In genomic region chr19:10419646-10420443, GRCh38 we compare ENCODE assay signal across 8 cellular contexts. TPM values are rescaled to one million over a fixed set of nuclear protein-coding genes. Genes with fewer than 3 reads are reported as not detected.
A peak's percentile ranks its signal among the peaks of the same experiment; 100 is the strongest.
DNase-seq lines count a peak whose midpoint lies in the region; ATAC-seq, FAIRE-seq and TF ChIP-seq lines count a peak whose summit lies in the region.

No MANE protein-coding gene starts in this region.

- TF ChIP-seq EP300 in upper lobe of left lung (IDR thresholded peaks at IDR 0.05), result no peak

- peaks cover 0 to 36% (median 27%) of the 10 kb centered on the region in 7 donors for H3K9me3 Mint-ChIP-seq in CD14-positive monocyte

- no peak for ATAC-seq in upper lobe of left lung (ENCODE audit: low FRiP score in 2 of 2)
- ATAC-seq in HG02840 (IDR thresholded peaks at IDR 0.05; ENCODE audit: low FRiP score, unreplicated experiment), result no peak
- no peak for ATAC-seq in mucosa of descending colon

- peaks cover 60 to 86% (median 73%) of the 10 kb centered on the region in 3 donors for H3K27me3 Mint-ChIP-seq in CD14-positive monocyte (ENCODE audit: low read depth in 3 of 3)

- 1 to 7% methylated on average over 13 to 50 of the region's 61 CpGs for WGBS in upper lobe of left lung, 2 donors

- peaks cover 2 to 63% (median 41%) of the 10 kb centered on the region in 4 donors for H3K27me3 ChIP-seq in upper lobe of left lung

- no peaks in the 10 kb centered on the region for H3K36me3 ChIP-seq in upper lobe of left lung
- H3K36me3 ChIP-seq in mucosa of descending colon (ENCODE audit: low read depth), result no peaks in the 10 kb centered on the region

- TF ChIP-seq CTCF in CD14-positive monocyte (IDR thresholded peaks at IDR 0.05) (no peak), upper lobe of left lung (IDR thresholded peaks at IDR 0.05) (no peak), mucosa of descending colon (IDR thresholded peaks at IDR 0.05) (no peak)

- DNase-seq in CD14-positive monocyte (ENCODE audit: low spot score) (no peak), H54 (ENCODE audit: insufficient read length, low spot score) (peak; percentile 94), OCI-M1 (lab: John Stamatoyannopoulos, UW) (peak; percentile 98), amniotic epithelial cell (ENCODE audit: low read depth) (peak; percentile 85), iris pigment epithelial cell (ENCODE audit: low read depth) (peak; percentile 92), upper lobe of left lung (peak in 1 of 2 donors; percentile 82), mucosa of descending colon (no peak)

- H3K9me3 ChIP-seq in upper lobe of left lung, result peaks cover 0 to 3% (median 0%) of the 10 kb centered on the region in 4 donors
- no peaks in the 10 kb centered on the region for H3K9me3 ChIP-seq in mucosa of descending colon

- H3K27ac ChIP-seq in upper lobe of left lung, result no peak overlapping the region

- H3K4me1 ChIP-seq in upper lobe of left lung (peaks cover 54 to 75% (median 62%) of the 10 kb centered on the region in 4 donors), mucosa of descending colon (ENCODE audit: low read depth) (peaks cover 38% of the 10 kb centered on the region)

- peak overlapping the region in 6 of 7 donors; percentile 6 to 88 (median 80) for H3K27ac Mint-ChIP-seq in CD14-positive monocyte

- H3K4me3 ChIP-seq in upper lobe of left lung, result peak overlapping the region in 3 of 4 donors; percentile 20 to 30 (median 26)
- no peak overlapping the region for H3K4me3 ChIP-seq in mucosa of descending colon

- TF ChIP-seq POLR2A in H54 (IDR thresholded peaks at IDR 0.05; ENCODE audit: low read depth, low read length) (no peak), upper lobe of left lung (IDR thresholded peaks at IDR 0.05) (no peak)

- H3K4me3 Mint-ChIP-seq in CD14-positive monocyte, result peak overlapping the region; percentile 64 to 96

- intact Hi-C loops in CD14-positive monocyte (cut with micrococcal nuclease), result loop anchor here (2.0 to 10.0 kb wide), 3 partner anchors 15 to 1145 kb away; no protein-coding TSS in a partner anchor
- intact Hi-C loops in mucosa of descending colon (cut with DNase I, micrococcal nuclease), result no loop called here

- H3K36me3 Mint-ChIP-seq in CD14-positive monocyte, result peaks cover 21 to 32% of the 10 kb centered on the region in 2 donors

- peaks cover 75% of the 10 kb centered on the region for H3K4me1 Mint-ChIP-seq in CD14-positive monocyte

- FAIRE-seq in H54 (lab: Jason Lieb, UNC), result no peak

RNA-seq across cellular contexts. Expression of gene PDE4A, which starts 0.5 kb away (rescaled TPM):
- polyA plus RNA-seq in CD14-positive monocyte, result 1 to 10 TPM; 4.7 to 5.8 TPM
- total RNA-seq in upper lobe of left lung (10 to 100 TPM; 22.8 to 38.2 (median 31.2) TPM), mucosa of descending colon (10 to 100 TPM in 2 of 3 donors, 1 to 10 TPM in 1; 7.0 to 27.4 (median 14.7) TPM)

RNA-seq across cellular contexts. Expression of gene CDC37, which starts 16.5 kb away (rescaled TPM):
- 10 to 100 TPM; 49.3 to 54.9 TPM for polyA plus RNA-seq in CD14-positive monocyte
- total RNA-seq in upper lobe of left lung (100 to 1,000 TPM; 104 to 388 (median 169) TPM), mucosa of descending colon (100 to 1,000 TPM; 125 to 179 (median 145) TPM)

RNA-seq across cellular contexts. Expression of gene TYK2, which starts 39.5 kb away (rescaled TPM):
- 100 to 1,000 TPM in 1 of 2 donors, 10 to 100 TPM in 1; 82.9 to 113 TPM for polyA plus RNA-seq in CD14-positive monocyte
- 100 to 1,000 TPM in 5 of 6 donors, 10 to 100 TPM in 1; 91.5 to 569 (median 152) TPM for total RNA-seq in upper lobe of left lung
- 100 to 1,000 TPM; 104 to 142 (median 123) TPM for total RNA-seq in mucosa of descending colon

Comparison
In these comparisons a context has a peak if more than half of its experiments do, and no peak if none do; other contexts are left out.
1. DNase-seq: peak in H54 (single experiment), OCI-M1 (single experiment), amniotic epithelial cell (single experiment) and iris pigment epithelial cell (single experiment); none in CD14-positive monocyte (single experiment) and mucosa of descending colon (0 of 3).
2. intact Hi-C loops: an anchor here in CD14-positive monocyte (2.0 to 10.0 kb wide); none called in mucosa of descending colon.